23 cellular contexts compared by ENCODE assay signal in the genomic region with DNA sequence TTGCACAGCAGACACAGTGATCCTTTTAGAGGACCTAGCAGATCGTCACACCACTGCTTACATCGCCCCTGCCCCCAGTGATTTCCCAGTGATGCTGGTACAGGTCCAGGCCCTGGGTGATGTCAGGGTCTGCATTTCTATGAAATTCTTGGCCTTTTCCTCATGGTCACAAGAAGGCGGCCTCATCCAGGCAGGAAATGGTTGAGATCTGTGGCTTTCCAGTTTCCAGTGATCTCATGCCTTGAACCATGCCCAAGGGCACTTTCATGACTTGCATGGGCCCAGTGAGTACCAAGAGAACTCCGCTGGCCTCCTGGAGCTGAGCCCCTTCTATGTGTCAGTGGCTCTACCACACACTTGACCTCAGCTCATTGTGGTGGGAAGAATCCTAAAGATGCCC. TPM values are rescaled to one million over a fixed set of nuclear protein-coding genes. Genes with fewer than 3 reads are reported as not detected.
DNase-seq lines count a peak whose midpoint lies in the region; TF ChIP-seq lines count a peak whose summit lies in the region.
"Had no signal": no experiment of that assay in that cellular context is flagged by ENCODE, and none has a peak within 500 bp of the region (broad histone marks: within the 10 kb centered on the region; RNA-seq: fewer than 3 reads in every experiment).

No MANE protein-coding gene starts in this region.

- H3K4ac ChIP-seq in neuronal stem cell (ENCODE audit: low read length) = no peak overlapping the region

- no peak overlapping the region for H2BK15ac ChIP-seq in neuronal stem cell (ENCODE audit: low read length)

- TF ChIP-seq CTCF in endodermal cell (conservative IDR thresholded peaks at IDR 0.05) = no peak

- H3K18ac ChIP-seq in neuronal stem cell (ENCODE audit: low read length) = no peak overlapping the region

- H2AFZ ChIP-seq in neuronal stem cell (ENCODE audit: low read length) = no peak overlapping the region

- H3K4me1 ChIP-seq in endodermal cell (ENCODE audit: control insufficient read depth, insufficient read depth, low read length) (no peaks in the 10 kb centered on the region), neuronal stem cell (ENCODE audit: control insufficient read depth in 2 of 2, insufficient read depth in 1 of 2, low read depth in 1 of 2, low read length in 2 of 2) (peaks cover 0 to 2% of the 10 kb centered on the region in 2 donors)
- H3K4me1 ChIP-seq: tibial artery had no signal

- 93 to 100% methylated on average over 3 to 4 of the region's 4 CpGs for WGBS in endodermal cell (ENCODE audit: insufficient coverage in 1 of 2, insufficient read length in 1 of 2), 2 experiments
- WGBS in neuronal stem cell (ENCODE audit: extremely low coverage in 2 of 2, insufficient read length in 2 of 2, insufficient replicate concordance in 1 of 2), 2 donors = no CpG with 5 or more reads among the region's 4 CpGs

- H3K36me3 ChIP-seq in endodermal cell (ENCODE audit: control insufficient read depth, insufficient read depth, low read length) (no peaks in the 10 kb centered on the region), neuronal stem cell (replicated peaks in 1 of 2; ENCODE audit: control insufficient read depth in 2 of 2, insufficient read depth in 2 of 2, low read length in 2 of 2) (no peaks in the 10 kb centered on the region)
- H3K36me3 ChIP-seq: tibial artery had no signal

- no peak overlapping the region for H3K27ac Mint-ChIP-seq in endodermal cell
- H3K27ac Mint-ChIP-seq: activated naive CD4-positive, alpha-beta T cell treated with anti-CD3 and anti-CD28 coated beads, Interleukin-2, amount 50 U/mL, for 72 hours; nephron had no signal

- no peak overlapping the region for H3K4me2 ChIP-seq in neuronal stem cell (ENCODE audit: insufficient read depth, low read length, poor library complexity, severe bottlenecking)
- H3K4me2 ChIP-seq: SK-N-SH had no signal

- H2BK12ac ChIP-seq in neuronal stem cell (ENCODE audit: low read length) = no peak overlapping the region

- H3K9me3 Mint-ChIP-seq in endodermal cell = no peaks in the 10 kb centered on the region
- H3K9me3 Mint-ChIP-seq: activated naive CD4-positive, alpha-beta T cell treated with anti-CD3 and anti-CD28 coated beads, Interleukin-2, amount 50 U/mL, for 72 hours; activated T-cell treated with anti-CD3 and anti-CD28 coated beads, Interleukin-2, amount 50 U/mL, for 4 hours; nephron had no signal

- H2BK120ac ChIP-seq in neuronal stem cell (ENCODE audit: low read depth, low read length) = no peak overlapping the region

- no peak overlapping the region for H3K14ac ChIP-seq in neuronal stem cell (ENCODE audit: low read length)

- H2AK5ac ChIP-seq in neuronal stem cell (ENCODE audit: low read depth, low read length) = no peak overlapping the region

- H3K27me3 Mint-ChIP-seq in endodermal cell (ENCODE audit: insufficient read depth) = peaks cover 7% of the 10 kb centered on the region

- H3K4me3 Mint-ChIP-seq in endodermal cell = no peak overlapping the region
- H3K4me3 Mint-ChIP-seq: activated T-cell treated with anti-CD3 and anti-CD28 coated beads, Interleukin-2, amount 50 U/mL, for 4 hours; nephron had no signal

- H3K27ac ChIP-seq in endodermal cell (ENCODE audit: low read depth, low read length) = no peak overlapping the region
- no peak overlapping the region for H3K27ac ChIP-seq in neuronal stem cell (replicated peaks; ENCODE audit: low read length)
- H3K27ac ChIP-seq: epithelial cell of prostate, tibial artery had no signal

- in situ Hi-C loops in KBM-7 (cut with MboI; ENCODE audit: low pct_unique_long_range_greater_than_20kb, low sequenced_read_pairs) = no loop called here

- DNase-seq in Daoy (ENCODE audit: low read depth) (peak; percentile 91), M059J (ENCODE audit: low read depth) (peak; percentile 94), endodermal cell (peak; percentile 11), neuronal stem cell (ENCODE audit: low spot score) (no peak), KBM-7 (no peak), SHP77 (lab: John Stamatoyannopoulos, UW) (no peak), putamen (ENCODE audit: low spot score) (no peak), HPDE6-E6E7 (ENCODE audit: extremely low spot score) (no peak)
- DNase-seq: activated CD4-positive, alpha-beta T cell treated with anti-CD3 and anti-CD28 coated beads, Interleukin-2, amount 50 U/mL, for 48 hours; activated T-cell treated with anti-CD3 and anti-CD28 coated beads, Interleukin-2, amount 50 U/mL, for 4 hours; DMS79; midbrain; NCI-H1092 treated with DMSO at 0.1 percent for 48 hours; NCI-H2081; NCI-H446; SK-N-SH; stimulated activated CD4-positive, alpha-beta T cell treated with anti-CD3 and anti-CD28 coated beads, Interleukin-1b, Interleukin-23, amount 100 ng/mL, for 48 hours; stimulated activated naive CD4-positive, alpha-beta T cell had no signal

- no peaks in the 10 kb centered on the region for H3K27me3 ChIP-seq in endodermal cell (ENCODE audit: control insufficient read depth, insufficient read depth, low read length, poor library complexity, severe bottlenecking)
- peaks cover 0 to 13% (median 0%) of the 10 kb centered on the region in 3 experiments for H3K27me3 ChIP-seq in neuronal stem cell (ENCODE audit: control insufficient read depth in 3 of 3, insufficient read depth in 3 of 3, low read depth in 1 of 3, low read length in 3 of 3)

- no peaks in the 10 kb centered on the region for H3K36me3 Mint-ChIP-seq in endodermal cell (ENCODE audit: low read depth)
- H3K36me3 Mint-ChIP-seq: activated naive CD4-positive, alpha-beta T cell treated with anti-CD3 and anti-CD28 coated beads, Interleukin-2, amount 50 U/mL, for 72 hours had no signal

- H3K9me3 ChIP-seq in endodermal cell (ENCODE audit: control insufficient read depth, low read length) (no peaks in the 10 kb centered on the region), neuronal stem cell (replicated peaks in 1 of 2; ENCODE audit: control insufficient read depth in 2 of 2, insufficient read depth in 1 of 2, low read depth in 1 of 2, low read length in 2 of 2) (no peaks in the 10 kb centered on the region)
- H3K9me3 ChIP-seq: SK-N-SH, tibial artery had no signal

- H3K79me1 ChIP-seq in neuronal stem cell (ENCODE audit: low read depth, low read length) = no peaks in the 10 kb centered on the region

- H4K91ac ChIP-seq in neuronal stem cell (ENCODE audit: low read depth, low read length, poor library complexity) = no peak overlapping the region

- no peaks in the 10 kb centered on the region for H3K4me1 Mint-ChIP-seq in endodermal cell

- H3K4me3 ChIP-seq in endodermal cell (ENCODE audit: low read length) (no peak overlapping the region), neuronal stem cell (ENCODE audit: low read length in 2 of 2) (no peak overlapping the region)
- H3K4me3 ChIP-seq: tibial artery had no signal

- H4K8ac ChIP-seq in neuronal stem cell (ENCODE audit: low read depth, low read length) = no peak overlapping the region

- no peak overlapping the region for H3K23ac ChIP-seq in neuronal stem cell (ENCODE audit: low read depth, low read length, poor library complexity)

- no peak overlapping the region for H2BK5ac ChIP-seq in neuronal stem cell (ENCODE audit: low read length)

- H3K9ac ChIP-seq in endodermal cell (ENCODE audit: extremely low read depth, low read length, poor library complexity, severe bottlenecking) (no peak overlapping the region), neuronal stem cell (ENCODE audit: low read depth, low read length, poor library complexity) (peak overlapping the region; percentile 2)
- H3K9ac ChIP-seq: SK-N-SH had no signal

RNA-seq across cellular contexts. Expression of a gene that starts 41.9 kb away (rescaled TPM):
- 4.6 and 8.5 TPM in 2 replicates for total RNA-seq in Daoy (2014; rRNA removed; shearing (Covaris generic))
- total RNA-seq in M059J (2014; rRNA removed; shearing (Covaris generic)) = 2.6 and 3.8 TPM in 2 replicates
- 1 to 10 TPM; 1.1 to 3.8 TPM for total RNA-seq in endodermal cell
- 0.57 TPM for polyA plus RNA-seq in endodermal cell (2013, experiment 1 of 2)
- 0.87 TPM for polyA plus RNA-seq in endodermal cell (2013, experiment 2 of 2)
- polyA plus RNA-seq in neuronal stem cell (2013, experiment 1 of 2) = 0.32 TPM
- 0.32 TPM for polyA plus RNA-seq in neuronal stem cell (2013, experiment 2 of 2)
- total RNA-seq: activated T-cell treated with anti-CD3 and anti-CD28 coated beads, Interleukin-2, amount 50 U/mL, for 4 hours; T-helper 2 cell treated with Interferon-gamma antibody and Interleukin-4, amounts not matched to agents 100 ng/mL and 5 ng/mL, for 36 hours had no signal

Comparison
In these comparisons a context has a peak if more than half of its experiments do, and no peak if none do; other contexts are left out.
1. DNase-seq: peak in Daoy (single experiment), M059J (single experiment) and endodermal cell (single experiment); none in neuronal stem cell (single experiment), KBM-7 (single experiment), SHP77 (0 of 2), putamen (single experiment) and HPDE6-E6E7 (single experiment).